8 cellular contexts compared by ENCODE assay signal in the genomic region with DNA sequence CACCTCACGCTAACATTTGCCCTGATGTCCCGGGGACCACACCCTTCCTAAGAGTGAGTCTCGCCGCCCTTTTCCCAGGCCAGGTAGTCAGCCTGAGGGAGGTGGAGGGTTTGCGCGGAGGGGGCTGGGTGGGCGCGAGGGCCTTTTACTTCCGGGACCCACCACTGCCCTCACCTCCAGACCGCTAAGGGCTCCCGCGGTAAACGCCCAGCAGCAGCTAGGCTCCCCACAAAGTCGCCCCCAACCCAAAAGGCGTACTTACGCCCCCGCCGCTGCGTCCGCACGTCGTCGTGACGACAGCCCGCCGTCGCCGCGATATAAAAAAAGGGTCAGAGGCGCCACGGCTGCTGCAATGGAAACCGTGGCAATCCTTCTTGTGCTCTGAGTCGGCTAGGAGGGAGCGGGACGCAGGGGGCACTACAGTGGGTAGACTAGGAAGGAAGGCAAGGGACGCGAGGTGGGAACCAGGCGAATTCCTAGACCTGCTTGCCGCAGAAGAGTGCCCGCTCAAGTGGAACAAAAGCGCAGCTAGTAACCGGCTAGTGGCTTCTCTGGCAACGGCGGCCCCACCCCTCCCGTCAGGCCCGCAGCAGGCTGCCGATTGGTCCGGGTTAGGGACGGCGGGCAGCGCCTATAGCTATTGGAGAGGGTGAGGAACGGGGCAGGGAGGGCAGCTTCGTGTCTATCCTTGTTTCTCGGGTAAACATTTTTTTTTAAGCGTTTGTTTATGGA.
DNase-seq lines count a peak whose midpoint lies in the region; ATAC-seq and FAIRE-seq lines count a peak whose summit lies in the region.

A gene with protein sequence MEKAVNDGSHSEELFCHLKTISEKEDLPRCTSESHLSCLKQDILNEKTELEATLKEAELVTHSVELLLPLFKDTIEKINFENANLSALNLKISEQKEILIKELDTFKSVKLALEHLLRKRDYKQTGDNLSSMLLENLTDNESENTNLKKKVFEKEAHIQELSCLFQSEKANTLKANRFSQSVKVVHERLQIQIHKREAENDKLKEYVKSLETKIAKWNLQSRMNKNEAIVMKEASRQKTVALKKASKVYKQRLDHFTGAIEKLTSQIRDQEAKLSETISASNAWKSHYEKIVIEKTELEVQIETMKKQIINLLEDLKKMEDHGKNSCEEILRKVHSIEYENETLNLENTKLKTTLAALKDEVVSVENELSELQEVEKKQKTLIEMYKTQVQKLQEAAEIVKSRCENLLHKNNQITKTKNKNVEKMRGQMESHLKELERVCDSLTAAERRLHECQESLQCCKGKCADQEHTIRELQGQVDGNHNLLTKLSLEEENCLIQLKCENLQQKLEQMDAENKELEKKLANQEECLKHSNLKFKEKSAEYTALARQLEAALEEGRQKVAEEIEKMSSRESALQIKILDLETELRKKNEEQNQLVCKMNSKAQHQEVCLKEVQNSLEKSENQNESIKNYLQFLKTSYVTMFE (minus strand): TSS at position 553 of the 732 bp plus-strand sequence. CDS start 9,296 bp downstream, outside the sequence.

- H3K27me3 ChIP-seq in layer of hippocampus (ENCODE audit: control insufficient read depth, insufficient read depth, low read length): no peaks in the 10 kb centered on the region

- DNase-seq in Ammon's horn (ENCODE audit: low spot score) (peak; percentile 96), GM19240 (ENCODE audit: insufficient read length, low spot score) (peak; percentile 43), NCI-H526 (lab: John Stamatoyannopoulos, UW) (peak; percentile 75 to 89)
- peak; percentile 92 for DNase-seq in activated CD4-positive, alpha-beta T cell treated with anti-CD3 and anti-CD28 coated beads for 48 hours
- DNase-seq in stimulated activated CD4-positive, alpha-beta T cell treated with anti-CD3 and anti-CD28 coated beads, Interleukin-1b, Interleukin-23, amount 100 ng/mL, for 4 hours (ENCODE audit: low read depth in 2 of 2): peak; percentile 72 to 78

- peak; percentile 21 for FAIRE-seq in colon (lab: Jason Lieb, UNC)

- H3K27ac ChIP-seq in layer of hippocampus (ENCODE audit: low read depth, low read length): peak within 1 kb of the TSS; percentile 49

- peak; percentile 100 for ATAC-seq in HG03460 (IDR thresholded peaks at IDR 0.05; ENCODE audit: unreplicated experiment)

Comparison
In these comparisons a context has a peak if more than half of its experiments do, and no peak if none do; other contexts are left out.
1. Peak in every context shown above with its lines: DNase-seq, ATAC-seq and H3K27ac ChIP-seq.
2. DNase-seq: peak in every context shown above with its lines; median percentile 96 in Ammon's horn; 92 in activated CD4-positive, alpha-beta T cell treated with anti-CD3 and anti-CD28 coated beads for 48 hours; 82 in NCI-H526; 75 in stimulated activated CD4-positive, alpha-beta T cell treated with anti-CD3 and anti-CD28 coated beads, Interleukin-1b, Interleukin-23, amount 100 ng/mL, for 4 hours; 43 in GM19240.